ENCODE assay signal across 8 cellular contexts in the genomic region with DNA sequence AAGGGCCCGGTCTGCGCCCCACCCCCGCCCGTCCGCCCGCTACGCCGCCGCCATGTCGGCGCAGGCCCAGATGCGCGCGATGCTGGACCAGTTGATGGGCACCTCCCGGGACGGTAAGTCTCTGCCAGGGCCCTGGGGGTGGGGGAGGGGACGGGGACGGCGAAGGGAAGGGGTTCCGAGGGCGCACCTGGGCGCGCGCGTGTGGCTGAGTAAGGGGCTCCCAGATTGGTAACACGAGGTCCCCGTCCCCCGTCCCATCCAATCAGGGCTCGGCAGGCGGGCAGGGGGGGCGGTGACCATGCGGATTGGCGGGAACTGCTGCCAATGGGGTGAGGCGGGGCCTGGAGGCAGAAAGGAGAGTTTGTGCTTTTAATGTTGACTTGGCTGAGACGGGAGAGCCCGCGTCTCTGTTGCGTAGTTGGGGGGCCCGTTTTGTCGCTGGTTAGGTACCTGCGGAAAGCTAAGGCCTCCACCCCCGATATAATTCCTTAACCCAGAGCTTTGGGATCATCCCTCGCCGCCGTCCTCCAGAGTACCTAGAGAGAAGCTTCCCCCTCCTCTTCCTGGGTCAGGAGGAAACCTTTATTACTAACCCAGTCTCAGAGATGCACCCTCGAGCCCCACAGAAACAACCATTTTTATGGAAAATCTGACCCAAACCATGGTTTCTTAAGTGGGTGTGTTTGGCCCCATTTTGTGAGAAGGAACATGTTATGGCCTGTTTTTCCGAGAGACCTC. TPM values are rescaled to one million over a fixed set of nuclear protein-coding genes. Genes with fewer than 3 reads are reported as not detected.
A peak's percentile ranks its signal among the peaks of the same experiment; 100 is the strongest.
DNase-seq lines count a peak whose midpoint lies in the region; ATAC-seq and TF ChIP-seq lines count a peak whose summit lies in the region.

No MANE protein-coding gene starts in this region.

- H3K27me3 ChIP-seq in AG04450 (ENCODE audit: control insufficient read depth, insufficient read depth, low read length) = no peaks in the 10 kb centered on the region
- H3K27me3 ChIP-seq in WERI-Rb-1 (ENCODE audit: insufficient read depth, low read depth, severe bottlenecking) = no peaks in the 10 kb centered on the region
- no peaks in the 10 kb centered on the region for H3K27me3 ChIP-seq in breast epithelium
- H3K27me3 ChIP-seq in iPS-20b (ENCODE audit: insufficient read depth, low read length) = no peaks in the 10 kb centered on the region
- no peaks in the 10 kb centered on the region for H3K27me3 ChIP-seq in skeletal muscle tissue (ENCODE audit: control insufficient read depth in 3 of 3, insufficient read depth in 3 of 3, low read length in 3 of 3)

- TF ChIP-seq CTCF in AG04450 (IDR thresholded peaks at IDR 0.05; ENCODE audit: low read depth, low read length) = no peak
- no peak for TF ChIP-seq CTCF in WERI-Rb-1 (IDR thresholded peaks at IDR 0.05; ENCODE audit: low read depth, low read length)
- TF ChIP-seq CTCF in breast epithelium (IDR thresholded peaks at IDR 0.05) = no peak

- H3K9me3 ChIP-seq in AG04450 (ENCODE audit: control insufficient read depth, insufficient read depth, low read length) (peaks cover 4% of the 10 kb centered on the region; the same call in 1 of the 2 replicates), WERI-Rb-1 (ENCODE audit: severe bottlenecking) (no peaks in the 10 kb centered on the region), breast epithelium (no peaks in the 10 kb centered on the region), iPS-20b (ENCODE audit: insufficient read depth, low read depth, low read length) (no peaks in the 10 kb centered on the region), skeletal muscle tissue (ENCODE audit: control insufficient read depth in 3 of 3, low read length in 3 of 3) (no peaks in the 10 kb centered on the region)

- DNase-seq in AG04450 (ENCODE audit: low read depth, low spot score) (peak; percentile 78), NCI-H2196 (lab: John Stamatoyannopoulos, UW; ENCODE audit: unreplicated experiment) (peak; percentile 96), WERI-Rb-1 (peak; percentile 98), breast epithelium (ENCODE audit: low spot score in 2 of 2) (peak; percentile 98 to 99)

- CTCF ChIA-PET in AG04450 (lab: Charles Lee) = interaction anchor here (0.6 to 1.7 kb wide), 2 partner anchors 14 to 216 kb away, joined by 4 read pairs; no protein-coding TSS in a partner anchor

- H3K9ac ChIP-seq in iPS-20b (ENCODE audit: low read depth, low read length) (peak overlapping the region; percentile 98), skeletal muscle tissue (ENCODE audit: low read depth in 1 of 3, low read length in 3 of 3) (peak overlapping the region; percentile 97 to 99 (median 98))

- H3K27ac ChIP-seq in AG04450 (ENCODE audit: low read depth, low read length) (peak overlapping the region; percentile 99), WERI-Rb-1 (peak overlapping the region; percentile 99), breast epithelium (peak overlapping the region; percentile 98 to 100), iPS-20b (ENCODE audit: low read length) (peak overlapping the region; percentile 93), skeletal muscle tissue (ENCODE audit: low read depth, low read length) (peak overlapping the region; percentile 99)

- peak; percentile 48 for TF ChIP-seq POLR2A in breast epithelium (IDR thresholded peaks at IDR 0.05)

- H3K4me1 ChIP-seq in breast epithelium = peaks cover 0 to 4% of the 10 kb centered on the region in 2 donors
- H3K4me1 ChIP-seq in iPS-20b (ENCODE audit: insufficient read depth, low read length) = peaks cover 23% of the 10 kb centered on the region; the same call in 1 of the 2 replicates
- peaks cover 14 to 21% (median 17%) of the 10 kb centered on the region in 3 donors for H3K4me1 ChIP-seq in skeletal muscle tissue (ENCODE audit: control insufficient read depth in 3 of 3, insufficient read depth in 3 of 3, low read length in 3 of 3)

- peaks cover 35% of the 10 kb centered on the region for H3K36me3 ChIP-seq in WERI-Rb-1
- no peaks in the 10 kb centered on the region for H3K36me3 ChIP-seq in breast epithelium
- H3K36me3 ChIP-seq in iPS-20b (ENCODE audit: insufficient read depth, low read depth, low read length) = peaks cover 18% of the 10 kb centered on the region
- H3K36me3 ChIP-seq in skeletal muscle tissue (ENCODE audit: control insufficient read depth in 3 of 3, insufficient read depth in 3 of 3, low read length in 3 of 3) = peaks cover 0 to 10% (median 1%) of the 10 kb centered on the region in 3 donors

- POLR2A ChIA-PET in AG04450 (lab: Yijun Ruan, JAX) = interaction anchor here (0.8 to 1.0 kb wide), 5 partner anchors 9 to 130 kb away, joined by 3 to 8 read pairs (median 4); partner anchors contain the start of gene FMC1

- ATAC-seq in GM18873 (IDR thresholded peaks at IDR 0.05; ENCODE audit: low FRiP score, unreplicated experiment) (peak; percentile 49), HG03108 (IDR thresholded peaks at IDR 0.05; ENCODE audit: unreplicated experiment) (peak; percentile 74)

- intact Hi-C loops in breast epithelium (cut with DNase I; ENCODE audit: low total_unique reads) = no loop called here

- H3K4me3 ChIP-seq in AG04450 (ENCODE audit: low read depth, low read length) = peak overlapping the region; percentile 99
- H3K4me3 ChIP-seq in WERI-Rb-1 (ENCODE audit: low read depth, low read length) = peak overlapping the region; percentile 85
- H3K4me3 ChIP-seq in breast epithelium = peak overlapping the region; percentile 74 to 95 (median 84)
- H3K4me3 ChIP-seq in iPS-20b (ENCODE audit: low read length) = peak overlapping the region; percentile 90
- peak overlapping the region; percentile 95 to 99 (median 98) for H3K4me3 ChIP-seq in skeletal muscle tissue (ENCODE audit: low read length in 3 of 3)

RNA-seq across cellular contexts. Expression of gene LUC7L2, which starts 0.7 kb away (rescaled TPM):
- polyA plus RNA-seq in AG04450 (2011; rRNA removed) = 31.2 and 45.7 TPM in 2 replicates
- polyA minus RNA-seq in AG04450 (2011; rRNA and poly(A)+ RNA removed) = 16.2 and 25.8 TPM in 2 replicates
- 100 to 1,000 TPM in 1 of 3 donors, 10 to 100 TPM in 2; 77.3 to 108 (median 89.8) TPM for total RNA-seq in breast epithelium
- total RNA-seq in skeletal muscle tissue = 32.9 TPM

RNA-seq across cellular contexts. Expression of gene FMC1, which starts 19.2 kb away (rescaled TPM):
- polyA plus RNA-seq in AG04450 (2011; rRNA removed) = 8.8 and 10.4 TPM in 2 replicates
- polyA minus RNA-seq in AG04450 (2011; rRNA and poly(A)+ RNA removed) = 4.2 and 6.4 TPM in 2 replicates
- total RNA-seq in breast epithelium (10 to 100 TPM; 12.5 to 13.9 (median 13.5) TPM), skeletal muscle tissue (48.0 TPM)

Comparison
In these comparisons a context has a peak if more than half of its experiments do, and no peak if none do; other contexts are left out.
1. Peak in every context shown above with its lines: DNase-seq, ATAC-seq, H3K4me3 ChIP-seq and H3K27ac ChIP-seq.